Comparison of ENCODE assay signal across 13 cellular contexts in the genomic region with DNA sequence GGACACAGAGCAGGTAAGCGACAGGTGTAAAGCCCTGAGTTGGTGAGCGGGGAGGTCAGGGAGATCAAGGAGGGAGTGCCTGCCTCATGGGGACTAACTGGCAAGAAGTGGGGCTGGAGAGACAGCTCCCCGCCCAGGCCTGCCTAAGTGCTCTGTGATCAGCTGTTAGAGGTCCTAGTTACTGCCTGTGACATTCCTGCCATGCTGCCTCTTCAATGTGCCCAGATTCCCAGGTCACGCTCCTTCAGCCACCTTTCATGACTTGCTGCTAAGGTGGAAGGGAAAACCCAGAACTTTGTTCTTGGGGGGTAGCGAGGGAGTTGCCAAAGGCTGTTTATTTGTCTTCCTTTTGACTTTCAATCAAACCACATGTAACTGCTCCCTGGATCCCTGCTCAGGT.
DNase-seq lines count a peak whose midpoint lies in the region; ATAC-seq and TF ChIP-seq lines count a peak whose summit lies in the region.
"Had no signal": no experiment of that assay in that cellular context is flagged by ENCODE, and none has a peak within 500 bp of the region (broad histone marks: within the 10 kb centered on the region; RNA-seq: fewer than 3 reads in every experiment).

No MANE protein-coding gene starts in this region.

- no peaks in the 10 kb centered on the region for H4K20me1 ChIP-seq in BLaER1 treated with 17β-estradiol and CSF1 and Interleukin-3, amounts not matched to agents 10 nM and 100 nM

- no peak for TF ChIP-seq CTCF in neural crest cell (conservative IDR thresholded peaks at IDR 0.05)
- no peak for TF ChIP-seq CTCF in endodermal cell (conservative IDR thresholded peaks at IDR 0.05)

- H3K9me3 Mint-ChIP-seq in dendritic cell treated with granulocyte-macrophage colony-stimulating factor and Interleukin-4, amounts not matched to agents 40 ng/mL and 50 ng/mL, for 4 days, result no peaks in the 10 kb centered on the region
- no peaks in the 10 kb centered on the region for H3K9me3 Mint-ChIP-seq in neural crest cell
- no peaks in the 10 kb centered on the region for H3K9me3 Mint-ChIP-seq in endodermal cell
- H3K9me3 Mint-ChIP-seq: activated T-helper 1 cell treated with anti-CD3 and anti-CD28 coated beads, Interleukin-12 subunit alpha, Interleukin-12 subunit beta, Interleukin-2, Interleukin-4 antibody, amounts not matched to agents 30 ng/mL and 10 ng/mL and 1 ng/mL, durations not matched to agents 14 hours and 24 hours and 36 hours had no signal

- peaks cover 23% of the 10 kb centered on the region for H3K4me1 Mint-ChIP-seq in dendritic cell treated with granulocyte-macrophage colony-stimulating factor and Interleukin-4, amounts not matched to agents 40 ng/mL and 50 ng/mL, for 4 days (ENCODE audit: low read depth)
- H3K4me1 Mint-ChIP-seq in neural crest cell (peaks cover 35% of the 10 kb centered on the region), endodermal cell (no peaks in the 10 kb centered on the region)

- intact Hi-C loops in dendritic cell treated with granulocyte-macrophage colony-stimulating factor and Interleukin-4, amounts not matched to agents 40 ng/mL and 50 ng/mL, for 4 days (cut with micrococcal nuclease), result no loop called here

- no peak overlapping the region for H3K4me3 Mint-ChIP-seq in dendritic cell treated with granulocyte-macrophage colony-stimulating factor and Interleukin-4, amounts not matched to agents 40 ng/mL and 50 ng/mL, for 4 days
- H3K4me3 Mint-ChIP-seq in neural crest cell (no peak overlapping the region), endodermal cell (no peak overlapping the region)
- H3K4me3 Mint-ChIP-seq: activated T-helper 1 cell treated with anti-CD3 and anti-CD28 coated beads, Interleukin-12 subunit alpha, Interleukin-12 subunit beta, Interleukin-2, Interleukin-4 antibody, amounts not matched to agents 30 ng/mL and 10 ng/mL and 1 ng/mL, durations not matched to agents 14 hours and 24 hours and 36 hours had no signal

- H3K27ac ChIP-seq in BLaER1 treated with 17β-estradiol and CSF1 and Interleukin-3, amounts not matched to agents 10 nM and 100 nM, result peak overlapping the region in 5 of 11 experiments; percentile 43 to 58 (median 45); a peak in 9 of 22 replicates
- no peak overlapping the region for H3K27ac ChIP-seq in endodermal cell (ENCODE audit: low read depth, low read length)

- peak overlapping the region in 2 of 11 experiments; percentile 3 to 31; a peak in 3 of 22 replicates for H3K9ac ChIP-seq in BLaER1 treated with 17β-estradiol and CSF1 and Interleukin-3, amounts not matched to agents 10 nM and 100 nM
- H3K9ac ChIP-seq in endodermal cell (ENCODE audit: extremely low read depth, low read length, poor library complexity, severe bottlenecking), result no peak overlapping the region

- 84 to 100% methylated on average over 2 to 5 of the region's 5 CpGs for WGBS in endodermal cell (ENCODE audit: insufficient coverage in 1 of 2, insufficient read length in 1 of 2), 2 experiments

- no peaks in the 10 kb centered on the region for H3K36me3 Mint-ChIP-seq in dendritic cell treated with granulocyte-macrophage colony-stimulating factor and Interleukin-4, amounts not matched to agents 40 ng/mL and 50 ng/mL, for 4 days (ENCODE audit: low read depth)
- H3K36me3 Mint-ChIP-seq in neural crest cell (ENCODE audit: low read depth) (no peaks in the 10 kb centered on the region), endodermal cell (ENCODE audit: low read depth) (no peaks in the 10 kb centered on the region)

- H3K27me3 Mint-ChIP-seq in dendritic cell treated with granulocyte-macrophage colony-stimulating factor and Interleukin-4, amounts not matched to agents 40 ng/mL and 50 ng/mL, for 4 days, result peaks cover 12% of the 10 kb centered on the region
- H3K27me3 Mint-ChIP-seq in neural crest cell (ENCODE audit: low read depth) (no peaks in the 10 kb centered on the region), endodermal cell (ENCODE audit: insufficient read depth) (no peaks in the 10 kb centered on the region)

- no peaks in the 10 kb centered on the region for H3K36me3 ChIP-seq in BLaER1 treated with 17β-estradiol and CSF1 and Interleukin-3, amounts not matched to agents 10 nM and 100 nM
- no peaks in the 10 kb centered on the region for H3K36me3 ChIP-seq in endodermal cell (ENCODE audit: control insufficient read depth, insufficient read depth, low read length)
- H3K36me3 ChIP-seq: left lung had no signal

- DNase-seq in Jurkat, Clone E6-1 (ENCODE audit: low read depth, low spot score), result no peak
- DNase-seq in neural crest cell (ENCODE audit: low read depth, low spot score) (no peak), endodermal cell (no peak), NCI-H524 treated with DMSO at 0.1 percent for 48 hours (lab: John Stamatoyannopoulos, UW) (no peak)
- DNase-seq: DMS153, dorsolateral prefrontal cortex, NCI-H82 had no signal

- H3K4me2 ChIP-seq in BLaER1 treated with 17β-estradiol and CSF1 and Interleukin-3, amounts not matched to agents 10 nM and 100 nM, result peak overlapping the region; percentile 28 to 77 (median 56)

- peak overlapping the region; percentile 35 for H3K27ac Mint-ChIP-seq in dendritic cell treated with granulocyte-macrophage colony-stimulating factor and Interleukin-4, amounts not matched to agents 40 ng/mL and 50 ng/mL, for 4 days
- H3K27ac Mint-ChIP-seq in neural crest cell (ENCODE audit: unreplicated experiment) (peak overlapping the region; percentile 53), endodermal cell (no peak overlapping the region)

- ATAC-seq in GM18858 (IDR thresholded peaks at IDR 0.05; ENCODE audit: unreplicated experiment), result no peak
- ATAC-seq in GM18868 (IDR thresholded peaks at IDR 0.05; ENCODE audit: unreplicated experiment), result no peak

- H3K4me1 ChIP-seq in BLaER1 treated with 17β-estradiol and CSF1 and Interleukin-3, amounts not matched to agents 10 nM and 100 nM, result peaks cover 23 to 48% (median 37%) of the 10 kb centered on the region in 10 experiments
- no peaks in the 10 kb centered on the region for H3K4me1 ChIP-seq in endodermal cell (ENCODE audit: control insufficient read depth, insufficient read depth, low read length)

- H3K4me3 ChIP-seq in BLaER1 treated with 17β-estradiol and CSF1 and Interleukin-3, amounts not matched to agents 10 nM and 100 nM, result no peak overlapping the region
- H3K4me3 ChIP-seq in Jurkat, Clone E6-1 (ENCODE audit: low read length), result peak overlapping the region; percentile 50
- H3K4me3 ChIP-seq in endodermal cell (ENCODE audit: low read length), result no peak overlapping the region
- H3K4me3 ChIP-seq: dorsolateral prefrontal cortex, left lung had no signal

- no peaks in the 10 kb centered on the region for H3K9me3 ChIP-seq in BLaER1 treated with 17β-estradiol and CSF1 and Interleukin-3, amounts not matched to agents 10 nM and 100 nM (replicated peaks in 1 of 11)
- H3K9me3 ChIP-seq in endodermal cell (ENCODE audit: control insufficient read depth, low read length), result no peaks in the 10 kb centered on the region
- H3K9me3 ChIP-seq: left lung had no signal

- H3K27me3 ChIP-seq in BLaER1 treated with 17β-estradiol and CSF1 and Interleukin-3, amounts not matched to agents 10 nM and 100 nM, result no peaks in the 10 kb centered on the region
- H3K27me3 ChIP-seq in endodermal cell (ENCODE audit: control insufficient read depth, insufficient read depth, low read length, poor library complexity, severe bottlenecking), result no peaks in the 10 kb centered on the region
- H3K27me3 ChIP-seq: dorsolateral prefrontal cortex, left lung had no signal
